Comparison of ENCODE assay signal across 22 cellular contexts in genomic region chr6:6685249-6685667, GRCh38.
DNase-seq lines count a peak whose midpoint lies in the region; ATAC-seq, FAIRE-seq and TF ChIP-seq lines count a peak whose summit lies in the region.
"Had no signal": no experiment of that assay in that cellular context is flagged by ENCODE, and none has a peak within 500 bp of the region (broad histone marks: within the 10 kb centered on the region; RNA-seq: fewer than 3 reads in every experiment).

No MANE protein-coding gene starts in this region.

- H2AFZ ChIP-seq in K562 (ENCODE audit: low read depth, low read length): no peak overlapping the region
- H2AFZ ChIP-seq: hepatocyte had no signal

- H3K36me3 ChIP-seq in left ventricle myocardium inferior: no peaks in the 10 kb centered on the region
- no peaks in the 10 kb centered on the region for H3K36me3 ChIP-seq in right atrium auricular region
- no peaks in the 10 kb centered on the region for H3K36me3 ChIP-seq in K562 (ENCODE audit: control insufficient read depth, insufficient read depth, low read length)

- peaks cover 11% of the 10 kb centered on the region; the same call in 2 of the 3 replicates for H3K79me2 ChIP-seq in K562 (ENCODE audit: control insufficient read depth, insufficient read depth, low read length)
- H3K79me2 ChIP-seq: hepatocyte had no signal

- H3K27me3 Mint-ChIP-seq in type B pancreatic cell: no peaks in the 10 kb centered on the region

- no peaks in the 10 kb centered on the region for H3K9me3 ChIP-seq in left ventricle myocardium inferior (replicated peaks)
- no peaks in the 10 kb centered on the region for H3K9me3 ChIP-seq in right atrium auricular region
- H3K9me3 ChIP-seq in K562 (replicated peaks; ENCODE audit: control insufficient read depth, insufficient read depth, low read depth, low read length): no peaks in the 10 kb centered on the region
- H3K9me3 ChIP-seq: psoas muscle had no signal

- TF ChIP-seq POLR2A in K562 (conservative IDR thresholded peaks at IDR 0.05): no peak

- DNase-seq in left ventricle myocardium inferior: no peak
- no peak for DNase-seq in right atrium auricular region (ENCODE audit: low spot score)
- peak; percentile 95 for DNase-seq in NOMO-1 treated with DMSO at 0.1 percent for 48 hours (lab: John Stamatoyannopoulos, UW; ENCODE audit: unreplicated experiment)
- DNase-seq in K562 (ENCODE audit: extremely low read depth in 1 of 4, low spot score in 3 of 4): no peak
- DNase-seq in type B pancreatic cell (ENCODE audit: extremely low spot score, unreplicated experiment): no peak
- no peak for DNase-seq in dorsolateral prefrontal cortex
- DNase-seq in substantia nigra (lab: John Stamatoyannopoulos, UW): no peak
- DNase-seq in RPMI8226: no peak
- DNase-seq: activated CD8-positive, alpha-beta T cell treated with anti-CD3 and anti-CD28 coated beads, Interleukin-2, amount 10 ng/mL, durations not matched to agents 7 days and 5 days; activated naive CD4-positive, alpha-beta T cell treated with anti-CD3 and anti-CD28 coated beads, Interleukin-2, amount 50 U/mL, for 16 hours; activated T-cell treated with anti-CD3 and anti-CD28 coated beads, Interleukin-2, amount 50 U/mL, for 48 hours; DMS 273 treated with DMSO at 0.1 percent for 48 hours; GDM1; NCI-H2081 treated with DMSO at 0.1 percent for 48 hours; psoas muscle; SHP77; stimulated activated CD4-positive, alpha-beta T cell treated with anti-CD3 and anti-CD28 coated beads, Interleukin-4, amount 100 ng/mL, for 4 hours had no signal

- POLR2A ChIA-PET in K562 (lab: Yijun Ruan, JAX): interaction anchor here (1.7 to 1.8 kb wide), 2 partner anchors 12 to 20 kb away, joined by 4 read pairs; no protein-coding TSS in a partner anchor

- H4K20me1 ChIP-seq in K562 (replicated peaks; ENCODE audit: control insufficient read depth, insufficient read depth, low read length): no peaks in the 10 kb centered on the region

- TF ChIP-seq EP300 in K562 (IDR thresholded peaks at IDR 0.05; ENCODE audit: low read length): no peak

- CTCF ChIA-PET in K562 (lab: Yijun Ruan, JAX; ENCODE audit: low intra/inter-chr PET ratio): no interaction called here

- no peak overlapping the region for H3K4me3 ChIP-seq in left ventricle myocardium inferior
- H3K4me3 ChIP-seq in right atrium auricular region: no peak overlapping the region
- H3K4me3 ChIP-seq in K562: no peak overlapping the region
- H3K4me3 ChIP-seq in dorsolateral prefrontal cortex: no peak overlapping the region
- H3K4me3 ChIP-seq: coronary artery, hepatocyte, psoas muscle had no signal

- H3K27me3 ChIP-seq in left ventricle myocardium inferior (ENCODE audit: low read depth) (no peaks in the 10 kb centered on the region), right atrium auricular region (no peaks in the 10 kb centered on the region), K562 (ENCODE audit: control insufficient read depth in 2 of 2, insufficient read depth in 2 of 2, low read length in 2 of 2) (no peaks in the 10 kb centered on the region), dorsolateral prefrontal cortex (peaks cover 0 to 6% (median 0%) of the 10 kb centered on the region in 45 donors)
- H3K27me3 ChIP-seq: hepatocyte had no signal

- peaks cover 72% of the 10 kb centered on the region for H3K4me1 Mint-ChIP-seq in type B pancreatic cell (ENCODE audit: unreplicated experiment)

- TF ChIP-seq RAD21 in K562 (CRISPR knock-in tag; conservative IDR thresholded peaks at IDR 0.05 in 1 of 2, IDR thresholded peaks at IDR 0.05 in 1 of 2): no peak

- H3K9ac ChIP-seq in K562 (ENCODE audit: insufficient read depth in 1 of 2, low read depth in 2 of 2, low read length in 2 of 2): no peak overlapping the region; a peak in 1 of 4 replicates

- no peak for ATAC-seq in K562
- ATAC-seq: psoas muscle, WTC11 had no signal

- H3K27ac ChIP-seq in left ventricle myocardium inferior (replicated peaks) (peak overlapping the region; percentile 91), right atrium auricular region (no peak overlapping the region), K562 (ENCODE audit: extremely low read depth, low read depth, low read length) (no peak overlapping the region; the same call in 1 of the 3 replicates), dorsolateral prefrontal cortex (no peak overlapping the region), substantia nigra (ENCODE audit: low read depth, low read length, poor library complexity, severe bottlenecking) (no peak overlapping the region)
- H3K27ac ChIP-seq: coronary artery, psoas muscle had no signal

- BruUV-seq in K562 (replicated peaks; lab: Mats Ljungman, UMichigan): no TSS peak

- TF ChIP-seq CTCF in left ventricle myocardium inferior (IDR thresholded peaks at IDR 0.05; ENCODE audit: borderline replicate concordance): no peak
- no peak for TF ChIP-seq CTCF in right atrium auricular region (IDR thresholded peaks at IDR 0.05)
- no peak for TF ChIP-seq CTCF in K562 (IDR thresholded peaks at IDR 0.05 in 2 of 3, conservative IDR thresholded peaks at IDR 0.05 in 1 of 3; ENCODE audit: insufficient read depth in 2 of 3, low read depth in 1 of 3, low read length in 3 of 3)
- TF ChIP-seq CTCF in type B pancreatic cell (conservative IDR thresholded peaks at IDR 0.05): no peak
- no peak for TF ChIP-seq CTCF in dorsolateral prefrontal cortex (IDR thresholded peaks at IDR 0.05 in 54 of 56, conservative IDR thresholded peaks at IDR 0.05 in 2 of 56; ENCODE audit: low read depth in 1 of 56, partially characterized antibody in 56 of 56)

- H3K27ac Mint-ChIP-seq in type B pancreatic cell: peak overlapping the region; percentile 20
- H3K27ac Mint-ChIP-seq: WTC11 had no signal

- H3K4me1 ChIP-seq in left ventricle myocardium inferior (peaks cover 62% of the 10 kb centered on the region), right atrium auricular region (peaks cover 0 to 37% of the 10 kb centered on the region in 2 donors), K562 (replicated peaks in 1 of 2; ENCODE audit: control insufficient read depth in 2 of 2, insufficient read depth in 2 of 2, low read length in 2 of 2) (peaks cover 28 to 69% of the 10 kb centered on the region in 2 experiments)

- peaks cover 5% of the 10 kb centered on the region for H3K9me3 Mint-ChIP-seq in type B pancreatic cell

- no peak for FAIRE-seq in K562 (lab: Jason Lieb, UNC)
- FAIRE-seq: islet of Langerhans had no signal

- H3K36me3 Mint-ChIP-seq in type B pancreatic cell: no peaks in the 10 kb centered on the region
- H3K36me3 Mint-ChIP-seq: brain, WTC11 had no signal

- H3K9me1 ChIP-seq in K562 (ENCODE audit: control insufficient read depth, insufficient read depth, low read length): no peaks in the 10 kb centered on the region

- in situ Hi-C loops in K562 (cut with MboI): loop anchor here (25.0 kb wide), 1 partner anchor 552 kb away; no protein-coding TSS in a partner anchor

- no peak overlapping the region for H3K4me3 Mint-ChIP-seq in type B pancreatic cell
- H3K4me3 Mint-ChIP-seq: WTC11 had no signal

- intact Hi-C loops in left ventricle myocardium inferior (cut with micrococcal nuclease) (no loop called here), K562 (cut with micrococcal nuclease) (loop anchor here (10.0 kb wide), 1 partner anchor 910 kb away; the partner anchor contains the start of gene SNRNP48), dorsolateral prefrontal cortex (cut with DNase I) (loop anchor here (10.0 kb wide), 2 partner anchors 560 to 930 kb away; no protein-coding TSS in a partner anchor)

- 37% methylated on average over 4 of the region's 4 CpGs for WGBS in K562 (ENCODE audit: insufficient coverage, low coverage, missing lambda C conversion rate)

- H3K4me2 ChIP-seq in K562 (ENCODE audit: insufficient read depth, low read length): peak overlapping the region; percentile 94

TF ChIP-seq in K562, 482 proteins besides CTCF, POLR2A, EP300 and RAD21 (continues in another document):
- TF ChIP-seq PKNOX1 (IDR thresholded peaks at IDR 0.05) (peak; percentile 97), LEF1 (IDR thresholded peaks at IDR 0.05) (peak; percentile 39; the same call in 1 of the 2 replicates), SMARCA4 (IDR thresholded peaks at IDR 0.05) (no peak), ZNF395 (CRISPR knock-in tag; IDR thresholded peaks at IDR 0.05) (no peak), ZNF24 (IDR thresholded peaks at IDR 0.05) (peak; percentile 58; the same call in 1 of the 2 replicates), ZBTB2 (IDR thresholded peaks at IDR 0.05) (no peak), HMG20B (CRISPR knock-in tag; IDR thresholded peaks at IDR 0.05) (no peak)
